Comparison of ENCODE assay signal across 1 cellular context in the genomic region with DNA sequence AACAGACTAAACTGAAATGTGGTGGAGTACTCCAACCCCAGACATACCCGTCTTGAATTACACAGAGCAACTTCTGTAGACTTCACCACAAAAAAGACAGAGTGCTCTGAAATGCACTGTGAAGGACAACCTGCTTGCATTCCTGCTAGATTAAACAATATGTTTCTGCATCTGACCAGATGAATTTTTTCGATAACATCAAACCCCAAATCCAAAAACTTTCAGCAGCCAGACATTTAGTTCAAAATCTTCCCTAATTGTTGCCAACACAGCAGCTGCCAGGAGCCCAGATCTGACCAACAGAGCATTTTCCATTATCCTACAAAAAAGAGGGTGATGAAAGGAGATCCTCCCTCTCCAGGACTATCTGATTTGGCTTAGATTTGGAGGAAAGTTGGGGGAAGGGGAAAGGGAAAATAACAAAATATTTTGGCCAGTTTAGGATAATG.
TF ChIP-seq lines count a peak whose summit lies in the region.

No MANE protein-coding gene starts in this region.

TF ChIP-seq in GM23338, 12 proteins besides CTCF, POLR2A, EP300 and RAD21 (continued from another document):
- TF ChIP-seq, protein P1, sequence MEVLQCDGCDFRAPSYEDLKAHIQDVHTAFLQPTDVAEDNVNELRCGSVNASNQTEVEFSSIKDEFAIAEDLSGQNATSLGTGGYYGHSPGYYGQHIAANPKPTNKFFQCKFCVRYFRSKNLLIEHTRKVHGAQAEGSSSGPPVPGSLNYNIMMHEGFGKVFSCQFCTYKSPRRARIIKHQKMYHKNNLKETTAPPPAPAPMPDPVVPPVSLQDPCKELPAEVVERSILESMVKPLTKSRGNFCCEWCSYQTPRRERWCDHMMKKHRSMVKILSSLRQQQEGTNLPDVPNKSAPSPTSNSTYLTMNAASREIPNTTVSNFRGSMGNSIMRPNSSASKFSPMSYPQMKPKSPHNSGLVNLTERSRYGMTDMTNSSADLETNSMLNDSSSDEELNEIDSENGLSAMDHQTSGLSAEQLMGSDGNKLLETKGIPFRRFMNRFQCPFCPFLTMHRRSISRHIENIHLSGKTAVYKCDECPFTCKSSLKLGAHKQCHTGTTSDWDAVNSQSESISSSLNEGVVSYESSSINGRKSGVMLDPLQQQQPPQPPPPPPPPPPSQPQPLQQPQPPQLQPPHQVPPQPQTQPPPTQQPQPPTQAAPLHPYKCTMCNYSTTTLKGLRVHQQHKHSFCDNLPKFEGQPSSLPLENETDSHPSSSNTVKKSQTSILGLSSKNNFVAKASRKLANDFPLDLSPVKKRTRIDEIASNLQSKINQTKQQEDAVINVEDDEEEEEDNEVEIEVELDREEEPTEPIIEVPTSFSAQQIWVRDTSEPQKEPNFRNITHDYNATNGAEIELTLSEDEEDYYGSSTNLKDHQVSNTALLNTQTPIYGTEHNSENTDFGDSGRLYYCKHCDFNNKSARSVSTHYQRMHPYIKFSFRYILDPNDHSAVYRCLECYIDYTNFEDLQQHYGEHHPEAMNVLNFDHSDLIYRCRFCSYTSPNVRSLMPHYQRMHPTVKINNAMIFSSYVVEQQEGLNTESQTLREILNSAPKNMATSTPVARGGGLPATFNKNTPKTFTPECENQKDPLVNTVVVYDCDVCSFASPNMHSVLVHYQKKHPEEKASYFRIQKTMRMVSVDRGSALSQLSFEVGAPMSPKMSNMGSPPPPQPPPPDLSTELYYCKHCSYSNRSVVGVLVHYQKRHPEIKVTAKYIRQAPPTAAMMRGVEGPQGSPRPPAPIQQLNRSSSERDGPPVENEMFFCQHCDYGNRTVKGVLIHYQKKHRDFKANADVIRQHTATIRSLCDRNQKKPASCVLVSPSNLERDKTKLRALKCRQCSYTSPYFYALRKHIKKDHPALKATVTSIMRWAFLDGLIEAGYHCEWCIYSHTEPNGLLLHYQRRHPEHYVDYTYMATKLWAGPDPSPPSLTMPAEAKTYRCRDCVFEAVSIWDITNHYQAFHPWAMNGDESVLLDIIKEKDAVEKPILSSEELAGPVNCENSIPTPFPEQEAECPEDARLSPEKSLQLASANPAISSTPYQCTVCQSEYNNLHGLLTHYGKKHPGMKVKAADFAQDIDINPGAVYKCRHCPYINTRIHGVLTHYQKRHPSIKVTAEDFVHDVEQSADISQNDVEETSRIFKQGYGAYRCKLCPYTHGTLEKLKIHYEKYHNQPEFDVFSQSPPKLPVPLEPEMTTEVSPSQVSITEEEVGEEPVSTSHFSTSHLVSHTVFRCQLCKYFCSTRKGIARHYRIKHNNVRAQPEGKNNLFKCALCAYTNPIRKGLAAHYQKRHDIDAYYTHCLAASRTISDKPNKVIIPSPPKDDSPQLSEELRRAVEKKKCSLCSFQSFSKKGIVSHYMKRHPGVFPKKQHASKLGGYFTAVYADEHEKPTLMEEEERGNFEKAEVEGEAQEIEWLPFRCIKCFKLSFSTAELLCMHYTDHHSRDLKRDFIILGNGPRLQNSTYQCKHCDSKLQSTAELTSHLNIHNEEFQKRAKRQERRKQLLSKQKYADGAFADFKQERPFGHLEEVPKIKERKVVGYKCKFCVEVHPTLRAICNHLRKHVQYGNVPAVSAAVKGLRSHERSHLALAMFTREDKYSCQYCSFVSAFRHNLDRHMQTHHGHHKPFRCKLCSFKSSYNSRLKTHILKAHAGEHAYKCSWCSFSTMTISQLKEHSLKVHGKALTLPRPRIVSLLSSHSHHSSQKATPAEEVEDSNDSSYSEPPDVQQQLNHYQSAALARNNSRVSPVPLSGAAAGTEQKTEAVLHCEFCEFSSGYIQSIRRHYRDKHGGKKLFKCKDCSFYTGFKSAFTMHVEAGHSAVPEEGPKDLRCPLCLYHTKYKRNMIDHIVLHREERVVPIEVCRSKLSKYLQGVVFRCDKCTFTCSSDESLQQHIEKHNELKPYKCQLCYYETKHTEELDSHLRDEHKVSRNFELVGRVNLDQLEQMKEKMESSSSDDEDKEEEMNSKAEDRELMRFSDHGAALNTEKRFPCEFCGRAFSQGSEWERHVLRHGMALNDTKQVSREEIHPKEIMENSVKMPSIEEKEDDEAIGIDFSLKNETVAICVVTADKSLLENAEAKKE (CRISPR knock-in tag; IDR thresholded peaks at IDR 0.05): no peak
- TF ChIP-seq, protein P2, sequence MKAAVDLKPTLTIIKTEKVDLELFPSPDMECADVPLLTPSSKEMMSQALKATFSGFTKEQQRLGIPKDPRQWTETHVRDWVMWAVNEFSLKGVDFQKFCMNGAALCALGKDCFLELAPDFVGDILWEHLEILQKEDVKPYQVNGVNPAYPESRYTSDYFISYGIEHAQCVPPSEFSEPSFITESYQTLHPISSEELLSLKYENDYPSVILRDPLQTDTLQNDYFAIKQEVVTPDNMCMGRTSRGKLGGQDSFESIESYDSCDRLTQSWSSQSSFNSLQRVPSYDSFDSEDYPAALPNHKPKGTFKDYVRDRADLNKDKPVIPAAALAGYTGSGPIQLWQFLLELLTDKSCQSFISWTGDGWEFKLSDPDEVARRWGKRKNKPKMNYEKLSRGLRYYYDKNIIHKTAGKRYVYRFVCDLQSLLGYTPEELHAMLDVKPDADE (IDR thresholded peaks at IDR 0.05): no peak
- TF ChIP-seq JUNB (IDR thresholded peaks at IDR 0.05; ENCODE audit: unreplicated experiment): no peak
